ENCODE assay signal across 28 cellular contexts in the genomic region with DNA sequence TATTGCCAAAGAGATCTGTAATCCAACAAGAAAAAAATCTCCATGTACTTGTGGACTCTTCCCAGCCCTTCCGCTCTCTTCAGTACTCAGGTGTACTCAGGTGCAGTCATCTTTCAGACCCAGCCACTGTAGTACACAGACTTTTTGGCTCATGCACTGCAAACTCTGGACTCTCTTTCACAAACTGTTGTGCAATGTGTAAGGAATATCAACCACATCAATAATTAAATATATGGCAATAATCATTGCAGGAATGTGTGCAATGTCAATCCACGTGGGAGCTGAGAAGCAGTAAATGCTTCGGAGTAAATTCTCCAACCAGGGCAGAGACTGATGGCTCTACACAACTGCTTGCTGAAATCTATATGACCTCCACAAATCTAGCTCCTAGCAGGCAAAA.
"Had no signal": no experiment of that assay in that cellular context is flagged by ENCODE, and none has a peak within 500 bp of the region (broad histone marks: within the 10 kb centered on the region; RNA-seq: fewer than 3 reads in every experiment).

No MANE protein-coding gene starts in this region.

- H3K4me3 Mint-ChIP-seq: activated CD4-positive, alpha-beta memory T cell treated with anti-CD3 and anti-CD28 coated beads, Interleukin-2, amount 10 ng/mL, durations not matched to agents 7 days and 5 days; activated CD4-positive, alpha-beta T cell treated with anti-CD3 and anti-CD28 coated beads, Interleukin-2, amount 10 ng/mL, durations not matched to agents 7 days and 5 days; activated T-cell treated with anti-CD3 and anti-CD28 coated beads, Interleukin-2, amount 50 U/mL, for 4 hours; activated T-helper 17 cell treated with anti-CD3 and anti-CD28 coated beads, Interleukin-2, amount 50 U/mL, for 72 hours; dendritic cell treated with granulocyte-macrophage colony-stimulating factor and Interleukin-4, amounts not matched to agents 40 ng/mL and 50 ng/mL, for 4 days; endodermal cell; mesothelial cell of epicardium; naive thymus-derived CD4-positive, alpha-beta T cell; T-helper 1 cell treated with Interleukin-12 subunit alpha and Interleukin-12 subunit beta and Interleukin-4 antibody, amounts not matched to agents 30 μg/mL and 1 μg/mL, for 36 hours had no signal

- H3K36me3 Mint-ChIP-seq: mesothelial cell of epicardium; naive thymus-derived CD4-positive, alpha-beta T cell had no signal

- H3K9me3 Mint-ChIP-seq: activated CD4-positive, alpha-beta T cell treated with anti-CD3 and anti-CD28 coated beads, Interleukin-2, amount 10 ng/mL, durations not matched to agents 7 days and 5 days; endodermal cell; mesothelial cell of epicardium; T-helper 1 cell treated with Interleukin-12 subunit alpha and Interleukin-12 subunit beta and Interleukin-4 antibody, amounts not matched to agents 30 μg/mL and 1 μg/mL, for 36 hours had no signal

- H3K4me3 ChIP-seq: breast epithelium, ovary, right atrium auricular region, testis had no signal

- H3K27ac Mint-ChIP-seq: activated CD4-positive, alpha-beta memory T cell treated with anti-CD3 and anti-CD28 coated beads, Interleukin-2, amount 10 ng/mL, durations not matched to agents 7 days and 5 days; activated CD4-positive, alpha-beta T cell treated with anti-CD3 and anti-CD28 coated beads, Interleukin-2, amount 10 ng/mL, durations not matched to agents 7 days and 5 days; activated T-helper 17 cell treated with anti-CD3 and anti-CD28 coated beads, Interleukin-2, amount 50 U/mL, for 72 hours; dendritic cell treated with granulocyte-macrophage colony-stimulating factor and Interleukin-4, amounts not matched to agents 40 ng/mL and 50 ng/mL, for 4 days; endodermal cell; mesothelial cell of epicardium; naive thymus-derived CD4-positive, alpha-beta T cell; progenitor cell of endocrine pancreas; T-helper 1 cell treated with Interleukin-12 subunit alpha and Interleukin-12 subunit beta and Interleukin-4 antibody, amounts not matched to agents 30 μg/mL and 1 μg/mL, for 36 hours had no signal

- H3K9me3 ChIP-seq: breast epithelium, ovary, right atrium auricular region, testis had no signal

- H3K4me1 ChIP-seq: breast epithelium, right atrium auricular region, testis had no signal

- H3K27ac ChIP-seq: breast epithelium, ovary, right atrium auricular region, testis had no signal

- DNase-seq: activated CD4-positive, alpha-beta memory T cell treated with anti-CD3 and anti-CD28 coated beads, Interleukin-2, amount 10 ng/mL, durations not matched to agents 7 days and 5 days; activated CD4-positive, alpha-beta T cell treated with anti-CD3 and anti-CD28 coated beads, Interleukin-2, amount 10 ng/mL, durations not matched to agents 7 days and 5 days; activated CD4-positive, CD25-positive, alpha-beta regulatory T cell treated with anti-CD3 and anti-CD28 coated beads, Interleukin-2, amount 50 U/mL, for 72 hours; activated CD8-positive, alpha-beta memory T cell treated with anti-CD3 and anti-CD28 coated beads, Interleukin-2, amount 50 U/mL, for 48 hours; activated gamma-delta T cell treated with Interleukin-2 at 50 U/mL for 16 hours; activated naive CD4-positive, alpha-beta T cell treated with anti-CD3 and anti-CD28 coated beads, Interleukin-2, amount 50 U/mL, for 16 hours; activated T-cell treated with anti-CD3 and anti-CD28 coated beads, Interleukin-2, amount 50 U/mL, for 4 hours; amygdala; central memory CD4-positive, alpha-beta T cell; endodermal cell; glutamatergic neuron; hippocampal formation; left cardiac atrium; naive thymus-derived CD4-positive, alpha-beta T cell; ovary; stimulated activated CD4-positive, alpha-beta T cell treated with anti-CD3 and anti-CD28 coated beads, Interleukin-2, amount 100 ng/mL, for 48 hours; stimulated activated naive CD8-positive, alpha-beta T cell treated with anti-CD3 and anti-CD28 coated beads, Interleukin-15, Interleukin-2, amounts not matched to agents 100 U/mL and 50 U/mL, for 24 hours; T-helper 9 cell; testis; trophoblast cell had no signal

- H3K36me3 ChIP-seq: breast epithelium, ovary, right atrium auricular region had no signal

- H3K27me3 Mint-ChIP-seq: activated CD4-positive, alpha-beta memory T cell treated with anti-CD3 and anti-CD28 coated beads, Interleukin-2, amount 10 ng/mL, durations not matched to agents 7 days and 5 days; activated CD4-positive, alpha-beta T cell treated with anti-CD3 and anti-CD28 coated beads, Interleukin-2, amount 10 ng/mL, durations not matched to agents 7 days and 5 days; activated T-helper 17 cell treated with anti-CD3 and anti-CD28 coated beads, Interleukin-2, amount 50 U/mL, for 72 hours; dendritic cell treated with granulocyte-macrophage colony-stimulating factor and Interleukin-4, amounts not matched to agents 40 ng/mL and 50 ng/mL, for 4 days; naive thymus-derived CD4-positive, alpha-beta T cell; progenitor cell of endocrine pancreas had no signal

- ATAC-seq: activated T-cell treated with anti-CD3 and anti-CD28 coated beads, Interleukin-2, amount 50 U/mL, for 4 hours; activated T-helper 17 cell treated with anti-CD3 and anti-CD28 coated beads, Interleukin-2, amount 50 U/mL, for 72 hours; esophagus mucosa; left cardiac atrium; naive thymus-derived CD4-positive, alpha-beta T cell; stimulated activated naive CD8-positive, alpha-beta T cell treated with anti-CD3 and anti-CD28 coated beads, Interleukin-15, Interleukin-2, amounts not matched to agents 100 U/mL and 50 U/mL, for 24 hours had no signal

- H3K27me3 ChIP-seq: breast epithelium, ovary, right atrium auricular region, testis had no signal

- H3K4me1 Mint-ChIP-seq: activated CD4-positive, alpha-beta memory T cell treated with anti-CD3 and anti-CD28 coated beads, Interleukin-2, amount 10 ng/mL, durations not matched to agents 7 days and 5 days; activated CD4-positive, alpha-beta T cell treated with anti-CD3 and anti-CD28 coated beads, Interleukin-2, amount 10 ng/mL, durations not matched to agents 7 days and 5 days; activated T-helper 17 cell treated with anti-CD3 and anti-CD28 coated beads, Interleukin-2, amount 50 U/mL, for 72 hours; endodermal cell; mesothelial cell of epicardium; naive thymus-derived CD4-positive, alpha-beta T cell had no signal
